8 cellular contexts compared by ENCODE assay signal in genomic region chr6:117829594-117830319, GRCh38.
A peak's percentile ranks its signal among the peaks of the same experiment; 100 is the strongest.
DNase-seq lines count a peak whose midpoint lies in the region; ATAC-seq and TF ChIP-seq lines count a peak whose summit lies in the region.

No MANE protein-coding gene starts in this region.

- H3K9me3 ChIP-seq in Karpas-422 (ENCODE audit: low read length) (no peaks in the 10 kb centered on the region), neural cell (ENCODE audit: low read length) (peaks cover 7% of the 10 kb centered on the region)

- no peak overlapping the region for H3K4me3 ChIP-seq in Karpas-422 (ENCODE audit: low read length)
- H3K4me3 ChIP-seq in neural cell (ENCODE audit: low read length), result no peak overlapping the region

- peak; percentile 29 for TF ChIP-seq RAD21 in neural cell (conservative IDR thresholded peaks at IDR 0.05)

- H3K36me3 Mint-ChIP-seq in brain, result no peaks in the 10 kb centered on the region
- peaks cover 0 to 12% of the 10 kb centered on the region in 2 donors for H3K36me3 Mint-ChIP-seq in activated naive CD4-positive, alpha-beta T cell treated with anti-CD3 and anti-CD28 coated beads, Interleukin-2, amount 50 U/mL, for 72 hours

- DNase-seq in NCI-H82 (lab: John Stamatoyannopoulos, UW) (peak; percentile 44), NCI-H82 treated with DMSO at 0.1 percent for 48 hours (lab: John Stamatoyannopoulos, UW; ENCODE audit: unreplicated experiment) (no peak), Karpas-422 (peak; percentile 65), midbrain (lab: John Stamatoyannopoulos, UW) (no peak)
- DNase-seq in activated naive CD4-positive, alpha-beta T cell treated with anti-CD3 and anti-CD28 coated beads, Interleukin-2, amount 50 U/mL, for 72 hours (ENCODE audit: low spot score in 2 of 2), result no peak

- H3K79me2 ChIP-seq in Karpas-422 (ENCODE audit: low read length) (no peaks in the 10 kb centered on the region), neural cell (replicated peaks; ENCODE audit: insufficient read depth, low read length) (no peaks in the 10 kb centered on the region)

- no peak for TF ChIP-seq EP300 in neural cell (conservative IDR thresholded peaks at IDR 0.05; ENCODE audit: poor library complexity, severe bottlenecking)

- no peaks in the 10 kb centered on the region for H3K27me3 ChIP-seq in Karpas-422 (ENCODE audit: low read length)
- no peaks in the 10 kb centered on the region for H3K27me3 ChIP-seq in neural cell (ENCODE audit: insufficient read depth, low read depth, low read length)

- H4K20me1 ChIP-seq in Karpas-422 (ENCODE audit: insufficient read depth, low read depth, low read length), result no peaks in the 10 kb centered on the region
- H4K20me1 ChIP-seq in neural cell (ENCODE audit: insufficient read depth), result no peaks in the 10 kb centered on the region

- H3K4me2 ChIP-seq in Karpas-422 (ENCODE audit: low read depth, low read length, poor library complexity, severe bottlenecking), result no peak overlapping the region
- no peak overlapping the region for H3K4me2 ChIP-seq in neural cell (ENCODE audit: low read length)

- H3K27ac ChIP-seq in Karpas-422 (ENCODE audit: low read length) (no peak overlapping the region), neural cell (ENCODE audit: low read length) (no peak overlapping the region)

- no peaks in the 10 kb centered on the region for H3K4me1 Mint-ChIP-seq in brain

- no peaks in the 10 kb centered on the region for H3F3A ChIP-seq in neural cell (ENCODE audit: insufficient read depth, low read length, poor library complexity, severe bottlenecking)

- H3K9me2 ChIP-seq in Karpas-422 (replicated peaks; ENCODE audit: insufficient read depth, low read length) (no peaks in the 10 kb centered on the region), neural cell (ENCODE audit: insufficient read depth, low read length) (no peaks in the 10 kb centered on the region)

- no peak for ATAC-seq in activated naive CD4-positive, alpha-beta T cell treated with anti-CD3 and anti-CD28 coated beads, Interleukin-2, amount 50 U/mL, for 72 hours
- ATAC-seq in GM19023 (IDR thresholded peaks at IDR 0.05; ENCODE audit: unreplicated experiment), result no peak

- peaks cover 3% of the 10 kb centered on the region for H3K27me3 Mint-ChIP-seq in brain

- peak overlapping the region in 1 of 5 experiments; percentile 37 for H3K27ac Mint-ChIP-seq in brain
- no peak overlapping the region for H3K27ac Mint-ChIP-seq in activated naive CD4-positive, alpha-beta T cell treated with anti-CD3 and anti-CD28 coated beads, Interleukin-2, amount 50 U/mL, for 72 hours

- H3K9ac ChIP-seq in Karpas-422 (ENCODE audit: low read length) (no peak overlapping the region), neural cell (ENCODE audit: low read length) (no peak overlapping the region)

- TF ChIP-seq CTCF in brain (conservative IDR thresholded peaks at IDR 0.05), result peak; percentile 58 to 77
- peak; percentile 29 for TF ChIP-seq CTCF in neural cell (IDR thresholded peaks at IDR 0.05; ENCODE audit: poor library complexity, severe bottlenecking)

- H3K9me3 Mint-ChIP-seq in brain, result peaks cover 11 to 33% (median 18%) of the 10 kb centered on the region in 5 experiments
- H3K9me3 Mint-ChIP-seq in activated naive CD4-positive, alpha-beta T cell treated with anti-CD3 and anti-CD28 coated beads, Interleukin-2, amount 50 U/mL, for 72 hours, result peaks cover 3 to 10% of the 10 kb centered on the region in 2 donors

- peak overlapping the region; percentile 19 to 84 (median 65) for H3K4me3 Mint-ChIP-seq in brain

- H3K4me1 ChIP-seq in Karpas-422 (ENCODE audit: low read length), result no peaks in the 10 kb centered on the region

- no peaks in the 10 kb centered on the region for H3K36me3 ChIP-seq in Karpas-422 (ENCODE audit: insufficient read depth, low read length)
- H3K36me3 ChIP-seq in neural cell (ENCODE audit: insufficient read depth, low read length), result no peaks in the 10 kb centered on the region

- H2AFZ ChIP-seq in Karpas-422 (ENCODE audit: low read length) (no peak overlapping the region), neural cell (ENCODE audit: low read depth, low read length) (no peak overlapping the region)

TF ChIP-seq in neural cell, 6 proteins besides CTCF, POLR2A, EP300 and RAD21:
- TF ChIP-seq SMC3 (conservative IDR thresholded peaks at IDR 0.05; ENCODE audit: poor library complexity) (peak; percentile 28), EZH2 (IDR thresholded peaks at IDR 0.05; ENCODE audit: borderline replicate concordance, insufficient read depth, low read length, poor library complexity, severe bottlenecking) (no peak)

Comparison
In these comparisons a context has a peak if more than half of its experiments do, and no peak if none do; other contexts are left out.
1. DNase-seq: peak in NCI-H82 (single experiment) and Karpas-422 (single experiment); none in NCI-H82 treated with DMSO at 0.1 percent for 48 hours (single experiment), midbrain (single experiment) and activated naive CD4-positive, alpha-beta T cell treated with anti-CD3 and anti-CD28 coated beads, Interleukin-2, amount 50 U/mL, for 72 hours (0 of 2).